8 cellular contexts compared by ENCODE assay signal in the genomic region with DNA sequence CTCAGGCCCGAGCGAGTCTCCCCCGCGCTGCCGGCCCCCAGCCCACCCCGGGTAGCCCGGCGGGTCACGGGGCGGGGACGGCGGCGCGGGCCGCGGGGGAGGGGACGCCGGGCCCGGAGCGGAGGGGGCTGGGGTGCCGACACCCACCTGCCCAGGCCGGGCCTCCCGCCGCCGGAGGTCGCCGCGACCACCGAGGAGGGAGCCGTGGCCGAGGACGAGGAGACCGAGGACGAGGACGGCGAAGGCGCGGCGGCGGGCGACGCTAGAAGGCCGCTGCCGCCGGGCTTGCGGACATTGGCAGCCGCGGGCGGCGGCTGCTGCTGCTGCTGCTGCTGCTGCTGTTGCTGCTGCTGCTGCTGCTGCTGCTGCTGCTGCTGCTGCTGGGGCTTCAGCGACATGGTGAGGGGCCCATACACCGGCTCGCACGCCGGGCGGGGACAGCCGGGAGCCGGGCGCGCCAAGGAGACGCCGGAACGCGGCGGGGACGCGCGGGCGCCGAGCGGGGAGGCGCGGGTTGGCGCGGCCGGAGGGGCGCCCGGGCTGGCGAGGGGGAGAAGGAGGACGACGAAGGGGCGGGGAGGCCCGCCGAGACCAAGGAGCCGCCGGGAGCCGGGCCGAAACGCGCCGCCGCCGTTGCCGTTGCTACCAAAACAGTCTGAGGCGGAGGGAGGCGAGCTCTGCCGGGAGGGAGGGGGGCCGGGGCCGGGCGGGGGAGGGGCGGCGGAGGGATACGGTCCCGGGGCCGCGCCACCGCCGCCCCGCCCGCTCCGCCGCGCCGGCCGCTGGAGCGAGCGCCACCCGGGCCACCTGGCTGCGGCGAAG. TPM values are rescaled to one million over a fixed set of nuclear protein-coding genes. Genes with fewer than 3 reads are reported as not detected.
DNase-seq lines count a peak whose midpoint lies in the region; ATAC-seq and TF ChIP-seq lines count a peak whose summit lies in the region.

A gene with protein sequence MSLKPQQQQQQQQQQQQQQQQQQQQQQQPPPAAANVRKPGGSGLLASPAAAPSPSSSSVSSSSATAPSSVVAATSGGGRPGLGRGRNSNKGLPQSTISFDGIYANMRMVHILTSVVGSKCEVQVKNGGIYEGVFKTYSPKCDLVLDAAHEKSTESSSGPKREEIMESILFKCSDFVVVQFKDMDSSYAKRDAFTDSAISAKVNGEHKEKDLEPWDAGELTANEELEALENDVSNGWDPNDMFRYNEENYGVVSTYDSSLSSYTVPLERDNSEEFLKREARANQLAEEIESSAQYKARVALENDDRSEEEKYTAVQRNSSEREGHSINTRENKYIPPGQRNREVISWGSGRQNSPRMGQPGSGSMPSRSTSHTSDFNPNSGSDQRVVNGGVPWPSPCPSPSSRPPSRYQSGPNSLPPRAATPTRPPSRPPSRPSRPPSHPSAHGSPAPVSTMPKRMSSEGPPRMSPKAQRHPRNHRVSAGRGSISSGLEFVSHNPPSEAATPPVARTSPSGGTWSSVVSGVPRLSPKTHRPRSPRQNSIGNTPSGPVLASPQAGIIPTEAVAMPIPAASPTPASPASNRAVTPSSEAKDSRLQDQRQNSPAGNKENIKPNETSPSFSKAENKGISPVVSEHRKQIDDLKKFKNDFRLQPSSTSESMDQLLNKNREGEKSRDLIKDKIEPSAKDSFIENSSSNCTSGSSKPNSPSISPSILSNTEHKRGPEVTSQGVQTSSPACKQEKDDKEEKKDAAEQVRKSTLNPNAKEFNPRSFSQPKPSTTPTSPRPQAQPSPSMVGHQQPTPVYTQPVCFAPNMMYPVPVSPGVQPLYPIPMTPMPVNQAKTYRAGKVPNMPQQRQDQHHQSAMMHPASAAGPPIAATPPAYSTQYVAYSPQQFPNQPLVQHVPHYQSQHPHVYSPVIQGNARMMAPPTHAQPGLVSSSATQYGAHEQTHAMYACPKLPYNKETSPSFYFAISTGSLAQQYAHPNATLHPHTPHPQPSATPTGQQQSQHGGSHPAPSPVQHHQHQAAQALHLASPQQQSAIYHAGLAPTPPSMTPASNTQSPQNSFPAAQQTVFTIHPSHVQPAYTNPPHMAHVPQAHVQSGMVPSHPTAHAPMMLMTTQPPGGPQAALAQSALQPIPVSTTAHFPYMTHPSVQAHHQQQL (minus strand): TSS at position 679 of the 822 bp plus-strand sequence. CDS start 281 bp downstream, at position 398.

- H3K4me3 ChIP-seq in CD8-positive, alpha-beta memory T cell (ENCODE audit: low read length): peak within 1 kb of the TSS; percentile 85
- peak within 1 kb of the TSS; percentile 69 for H3K4me3 ChIP-seq in cardiac muscle cell
- peak within 1 kb of the TSS; percentile 100 for H3K4me3 ChIP-seq in trophoblast cell (ENCODE audit: low read depth, low read length)
- H3K4me3 ChIP-seq in upper lobe of right lung: peak within 1 kb of the TSS; percentile 97

- POLR2A ChIA-PET in CD8-positive, alpha-beta memory T cell (lab: Charles Lee): interaction anchor here (0.6 kb wide), 1 partner anchor 39 kb away, joined by 3 read pairs; no protein-coding TSS in a partner anchor

- peaks cover 24% of the 10 kb centered on the region for H3K79me2 ChIP-seq in trophoblast cell (ENCODE audit: control insufficient read depth, insufficient read depth, low read length, poor library complexity)

- CTCF ChIA-PET in CD8-positive, alpha-beta memory T cell (lab: Charles Lee): no interaction called here

- peak within 1 kb of the TSS; percentile 99 for H3K14ac ChIP-seq in trophoblast cell (ENCODE audit: low read length)

- peaks cover 0 to 9% (median 0%) of the 10 kb centered on the region in 3 donors for H3K36me3 Mint-ChIP-seq in CD8-positive, alpha-beta memory T cell
- peaks cover 2% of the 10 kb centered on the region for H3K36me3 Mint-ChIP-seq in activated naive CD8-positive, alpha-beta T cell treated with anti-CD3 and anti-CD28 coated beads for 36 hours

- H4K91ac ChIP-seq in trophoblast cell (ENCODE audit: low read depth, low read length): peak within 1 kb of the TSS; percentile 100

- peak in 3 of 5 donors; percentile 63 to 82 (median 69) for DNase-seq in CD8-positive, alpha-beta memory T cell
- peak; percentile 54 for DNase-seq in HT-29 (ENCODE audit: low spot score)
- DNase-seq in RPMI7951 (ENCODE audit: low read depth): peak; percentile 69
- DNase-seq in activated naive CD8-positive, alpha-beta T cell treated with anti-CD3 and anti-CD28 coated beads for 36 hours: no peak
- peak; percentile 81 to 82 for DNase-seq in cardiac muscle cell (ENCODE audit: low read depth in 1 of 2, low spot score in 1 of 2)
- peak in 1 of 2 donors; percentile 51 for DNase-seq in trophoblast cell
- DNase-seq in upper lobe of right lung: peak; percentile 88

- H3K18ac ChIP-seq in trophoblast cell (ENCODE audit: low read length): peak within 1 kb of the TSS; percentile 98

- H2BK120ac ChIP-seq in trophoblast cell (ENCODE audit: insufficient read depth, low read length, poor library complexity): peak within 1 kb of the TSS; percentile 99

- H3K36me3 ChIP-seq in CD8-positive, alpha-beta memory T cell (ENCODE audit: insufficient read depth, low read length): no peaks in the 10 kb centered on the region
- H3K36me3 ChIP-seq in cardiac muscle cell (no peaks in the 10 kb centered on the region), trophoblast cell (ENCODE audit: control insufficient read depth in 1 of 2, insufficient read depth in 2 of 2, low read length in 2 of 2) (peaks cover 0 to 3% of the 10 kb centered on the region in 2 experiments), upper lobe of right lung (no peaks in the 10 kb centered on the region)

- H3K4me3 Mint-ChIP-seq in CD8-positive, alpha-beta memory T cell: peak within 1 kb of the TSS; percentile 91 to 98 (median 96)
- H3K4me3 Mint-ChIP-seq in activated naive CD8-positive, alpha-beta T cell treated with anti-CD3 and anti-CD28 coated beads for 36 hours: peak within 1 kb of the TSS; percentile 88

- peaks cover 31 to 47% (median 45%) of the 10 kb centered on the region in 3 donors for H3K4me1 Mint-ChIP-seq in CD8-positive, alpha-beta memory T cell
- peaks cover 24% of the 10 kb centered on the region for H3K4me1 Mint-ChIP-seq in activated naive CD8-positive, alpha-beta T cell treated with anti-CD3 and anti-CD28 coated beads for 36 hours

- H2AFZ ChIP-seq in trophoblast cell (ENCODE audit: insufficient read depth, low read length, poor library complexity): peak within 1 kb of the TSS; percentile 99

- H3K27me3 Mint-ChIP-seq in CD8-positive, alpha-beta memory T cell: peaks cover 0 to 6% of the 10 kb centered on the region in 2 donors
- no peaks in the 10 kb centered on the region for H3K27me3 Mint-ChIP-seq in activated naive CD8-positive, alpha-beta T cell treated with anti-CD3 and anti-CD28 coated beads for 36 hours

- H4K8ac ChIP-seq in trophoblast cell (ENCODE audit: low read depth, low read length): peak within 1 kb of the TSS; percentile 96

- H3K9ac ChIP-seq in trophoblast cell (ENCODE audit: low read length): peak within 1 kb of the TSS; percentile 100

- H3K9me3 Mint-ChIP-seq in CD8-positive, alpha-beta memory T cell: no peaks in the 10 kb centered on the region
- H3K9me3 Mint-ChIP-seq in activated naive CD8-positive, alpha-beta T cell treated with anti-CD3 and anti-CD28 coated beads for 36 hours: no peaks in the 10 kb centered on the region

- TF ChIP-seq CTCF in cardiac muscle cell (IDR thresholded peaks at IDR 0.05; ENCODE audit: low read depth, low read length): no peak
- no peak for TF ChIP-seq CTCF in upper lobe of right lung (IDR thresholded peaks at IDR 0.05)

- no peaks in the 10 kb centered on the region for H3K9me3 ChIP-seq in CD8-positive, alpha-beta memory T cell (ENCODE audit: low read length)
- no peaks in the 10 kb centered on the region for H3K9me3 ChIP-seq in cardiac muscle cell (ENCODE audit: low read depth)
- peaks cover 2% of the 10 kb centered on the region for H3K9me3 ChIP-seq in trophoblast cell (ENCODE audit: insufficient read depth, low read depth, low read length)
- H3K9me3 ChIP-seq in upper lobe of right lung: no peaks in the 10 kb centered on the region

- peak within 1 kb of the TSS; percentile 100 for H2BK5ac ChIP-seq in trophoblast cell (ENCODE audit: low read depth, low read length, poor library complexity)

- intact Hi-C loops in upper lobe of right lung (cut with DNase I): no loop called here

- H4K12ac ChIP-seq in trophoblast cell (ENCODE audit: low read depth, low read length): peak within 1 kb of the TSS; percentile 95

- peak within 1 kb of the TSS; percentile 82 for H2BK12ac ChIP-seq in trophoblast cell (ENCODE audit: low read length)

- no CpG with 5 or more reads among the region's 120 CpGs for WGBS in trophoblast cell (ENCODE audit: extremely low coverage, insufficient coverage, insufficient read length)

- peak within 1 kb of the TSS; percentile 79 to 99 (median 92) for H3K27ac Mint-ChIP-seq in CD8-positive, alpha-beta memory T cell
- H3K27ac Mint-ChIP-seq in activated naive CD8-positive, alpha-beta T cell treated with anti-CD3 and anti-CD28 coated beads for 36 hours: peak within 1 kb of the TSS; percentile 92

- peak within 1 kb of the TSS; percentile 67 for H3K23ac ChIP-seq in trophoblast cell (ENCODE audit: low read length)

- H2AK5ac ChIP-seq in trophoblast cell (ENCODE audit: low read length): peak within 1 kb of the TSS; percentile 89

- peak within 1 kb of the TSS; percentile 76 for H3K27ac ChIP-seq in CD8-positive, alpha-beta memory T cell (ENCODE audit: low read depth, low read length)
- peak within 1 kb of the TSS; percentile 100 for H3K27ac ChIP-seq in cardiac muscle cell
- H3K27ac ChIP-seq in trophoblast cell (ENCODE audit: low read depth, low read length): peak within 1 kb of the TSS; percentile 100
- H3K27ac ChIP-seq in upper lobe of right lung: peak within 1 kb of the TSS; percentile 95

- H3K4ac ChIP-seq in trophoblast cell (ENCODE audit: low read depth, low read length): peak within 1 kb of the TSS; percentile 99

- H3K4me2 ChIP-seq in trophoblast cell (ENCODE audit: low read length): peak within 1 kb of the TSS; percentile 99

- H3K27me3 ChIP-seq in CD8-positive, alpha-beta memory T cell (ENCODE audit: insufficient read depth, low read length, poor library complexity, severe bottlenecking): no peaks in the 10 kb centered on the region
- no peaks in the 10 kb centered on the region for H3K27me3 ChIP-seq in cardiac muscle cell
- H3K27me3 ChIP-seq in trophoblast cell (ENCODE audit: insufficient read depth, low read length): no peaks in the 10 kb centered on the region
- H3K27me3 ChIP-seq in upper lobe of right lung: no peaks in the 10 kb centered on the region

- peak; percentile 31 for ATAC-seq in GM19468 (IDR thresholded peaks at IDR 0.05; ENCODE audit: extremely low read depth, unreplicated experiment)
- ATAC-seq in upper lobe of right lung: peak; percentile 80

- peaks cover 24% of the 10 kb centered on the region for H3K4me1 ChIP-seq in CD8-positive, alpha-beta memory T cell (ENCODE audit: insufficient read depth, low read length)
- H3K4me1 ChIP-seq in cardiac muscle cell (ENCODE audit: low read depth) (peaks cover 22% of the 10 kb centered on the region), trophoblast cell (ENCODE audit: control insufficient read depth in 1 of 2, insufficient read depth in 2 of 2, low read length in 2 of 2) (peaks cover 0 to 2% of the 10 kb centered on the region in 2 experiments), upper lobe of right lung (peaks cover 35% of the 10 kb centered on the region)

- peaks cover 25% of the 10 kb centered on the region for H3K79me1 ChIP-seq in trophoblast cell (ENCODE audit: low read length)

RNA-seq across cellular contexts. Expression of the gene that starts here (rescaled TPM):
- total RNA-seq in CD8-positive, alpha-beta memory T cell: 10 to 100 TPM; 39.9 to 44.9 TPM
- 27.7 TPM for polyA plus RNA-seq in CD8-positive, alpha-beta memory T cell
- total RNA-seq in HT-29 (2014; rRNA removed; shearing (Covaris generic)): 14.5 and 29.9 TPM in 2 replicates
- total RNA-seq in RPMI7951 (2014; rRNA removed; shearing (Covaris generic)): 5.3 and 11.2 TPM in 2 replicates
- total RNA-seq in activated naive CD8-positive, alpha-beta T cell treated with anti-CD3 and anti-CD28 coated beads for 36 hours: 10 to 100 TPM; 24.8 to 30.8 TPM
- total RNA-seq in cardiac muscle cell: 17.2 and 29.5 TPM in 2 replicates
- polyA plus RNA-seq in cardiac muscle cell: 52.7 and 62.9 TPM in 2 replicates
- polyA plus RNA-seq in trophoblast cell (2013): 57.3 and 58.0 TPM in 2 replicates
- total RNA-seq in upper lobe of right lung: 66.6 TPM
